Comparison of ENCODE assay signal across 19 cellular contexts in genomic region chrX:24410514-24411189, GRCh38.
A peak's percentile ranks its signal among the peaks of the same experiment; 100 is the strongest.
DNase-seq lines count a peak whose midpoint lies in the region; ATAC-seq and TF ChIP-seq lines count a peak whose summit lies in the region.
"Had no signal": no experiment of that assay in that cellular context is flagged by ENCODE, and none has a peak within 500 bp of the region (broad histone marks: within the 10 kb centered on the region; RNA-seq: fewer than 3 reads in every experiment).

No MANE protein-coding gene starts in this region.

- H3K36me3 Mint-ChIP-seq in nephron (ENCODE audit: low read depth), result no peaks in the 10 kb centered on the region
- H3K36me3 Mint-ChIP-seq: IgD-negative memory B cell had no signal

- no peaks in the 10 kb centered on the region for H3K4me1 Mint-ChIP-seq in nephron
- H3K4me1 Mint-ChIP-seq: IgD-negative memory B cell, T-helper 17 cell had no signal

- POLR2A ChIA-PET in HEK293T (lab: Yijun Ruan, JAX), result no interaction called here

- ATAC-seq in GM19395 (IDR thresholded peaks at IDR 0.05; ENCODE audit: unreplicated experiment) (no peak), GM18868 (IDR thresholded peaks at IDR 0.05; ENCODE audit: unreplicated experiment) (no peak)
- ATAC-seq: T-helper 17 cell had no signal

- no peak for TF ChIP-seq CTCF in nephron (IDR thresholded peaks at IDR 0.05; ENCODE audit: unreplicated experiment in 3 of 3)

- H3K27me3 Mint-ChIP-seq in nephron (ENCODE audit: low read depth), result peaks cover 10% of the 10 kb centered on the region
- H3K27me3 Mint-ChIP-seq: CD4-positive, alpha-beta T cell; T-helper 17 cell had no signal

- CTCF ChIA-PET in HEK293T (lab: Yijun Ruan, JAX), result interaction anchor here (0.6 to 1.5 kb wide), 3 partner anchors 15 to 333 kb away, joined by 3 to 8 read pairs (median 4); no protein-coding TSS in a partner anchor

- H3K9me3 Mint-ChIP-seq in nephron, result peaks cover 5% of the 10 kb centered on the region
- H3K9me3 Mint-ChIP-seq: CD4-positive, alpha-beta T cell; IgD-negative memory B cell had no signal

- DNase-seq in HEK293T (ENCODE audit: extremely low spot score) (no peak), NCI-H1417 (lab: John Stamatoyannopoulos, UW) (peak in 2 of 3 experiments; percentile 79 to 98), NCI-H2227 treated with DMSO at 0.1 percent for 48 hours (lab: John Stamatoyannopoulos, UW) (peak; percentile 90), activated gamma-delta T cell treated with Interleukin-2 at 50 U/mL for 16 hours (no peak)
- DNase-seq: AML-193; CD4-positive, alpha-beta T cell; GOT3; MM.1S; NCI-H1436 treated with DMSO at 0.1 percent for 48 hours; NCI-H187 treated with DMSO at 0.1 percent for 48 hours; NCI-H2171 treated with DMSO at 0.1 percent for 48 hours; NCI-H446; NCI-H524 treated with DMSO at 0.1 percent for 48 hours; SIG-M5; T-helper 17 cell had no signal

- peak overlapping the region; percentile 28 to 69 (median 50) for H3K27ac Mint-ChIP-seq in nephron
- H3K27ac Mint-ChIP-seq: CD4-positive, alpha-beta T cell; IgD-negative memory B cell; T-helper 17 cell had no signal

- no peak overlapping the region for H3K4me3 Mint-ChIP-seq in nephron
- H3K4me3 Mint-ChIP-seq: CD4-positive, alpha-beta T cell; IgD-negative memory B cell; T-helper 17 cell had no signal

TF ChIP-seq in HEK293T, 16 proteins besides CTCF, POLR2A, EP300 and RAD21:
- TF ChIP-seq TARDBP (IDR thresholded peaks at IDR 0.05) (no peak), PKNOX1 (IDR thresholded peaks at IDR 0.05) (peak; percentile 86)

Comparison
In these comparisons a context has a peak if more than half of its experiments do, and no peak if none do; other contexts are left out.
1. DNase-seq: peak in NCI-H1417 (2 of 3) and NCI-H2227 treated with DMSO at 0.1 percent for 48 hours (single experiment); none in HEK293T (single experiment) and activated gamma-delta T cell treated with Interleukin-2 at 50 U/mL for 16 hours (single experiment).